14 cellular contexts compared by ENCODE assay signal in the genomic region with DNA sequence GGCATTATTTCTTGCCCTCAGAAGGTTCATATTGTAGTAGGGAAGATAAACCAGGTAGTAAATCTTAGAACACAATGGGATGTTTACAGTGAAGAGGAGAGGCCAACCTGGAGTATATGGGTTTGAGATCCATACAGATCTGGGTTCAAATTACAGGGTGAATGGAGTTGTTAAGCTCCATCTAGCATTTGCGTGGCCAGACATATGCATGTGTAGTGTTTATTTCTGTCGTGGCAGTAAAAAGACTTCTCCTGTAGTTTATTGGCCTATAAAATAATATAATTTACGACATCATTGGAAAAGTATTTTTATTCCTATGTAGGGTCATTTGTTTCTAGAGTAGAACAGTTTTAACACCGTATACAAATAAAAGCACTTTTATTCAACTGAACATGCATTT. TPM values are rescaled to one million over a fixed set of nuclear protein-coding genes. Genes with fewer than 3 reads are reported as not detected.
DNase-seq lines count a peak whose midpoint lies in the region; ATAC-seq and TF ChIP-seq lines count a peak whose summit lies in the region.
"Had no signal": no experiment of that assay in that cellular context is flagged by ENCODE, and none has a peak within 500 bp of the region (broad histone marks: within the 10 kb centered on the region; RNA-seq: fewer than 3 reads in every experiment).

No MANE protein-coding gene starts in this region.

- H3K27ac Mint-ChIP-seq in HFFc6 (peak overlapping the region; percentile 92), T-cell (peak overlapping the region; percentile 7 to 45), glutamatergic neuron (ENCODE audit: unreplicated experiment) (peak overlapping the region; percentile 90)
- H3K27ac Mint-ChIP-seq in stimulated activated memory B cell treated with anti-CD40 and anti-IgM and Interleukin-4, amounts not matched to agents 10 μg/mL and 1 μg/mL and 100 μg/mL, for 72 hours: peak overlapping the region; percentile 37

- ATAC-seq in T-cell (replicated peaks in 1 of 4): no peak
- no peak for ATAC-seq in stimulated activated memory B cell treated with anti-CD40 and anti-IgM and Interleukin-4, amounts not matched to agents 10 μg/mL and 1 μg/mL and 100 μg/mL, for 72 hours
- ATAC-seq in left cardiac atrium: no peak

- peaks cover 59% of the 10 kb centered on the region for H3K4me1 Mint-ChIP-seq in HFFc6 (ENCODE audit: low read depth)
- H3K4me1 Mint-ChIP-seq in T-cell: peaks cover 63 to 74% (median 70%) of the 10 kb centered on the region in 3 donors
- peaks cover 50% of the 10 kb centered on the region for H3K4me1 Mint-ChIP-seq in glutamatergic neuron (ENCODE audit: low read depth, unreplicated experiment)
- peaks cover 54% of the 10 kb centered on the region for H3K4me1 Mint-ChIP-seq in stimulated activated memory B cell treated with anti-CD40 and anti-IgM and Interleukin-4, amounts not matched to agents 10 μg/mL and 1 μg/mL and 100 μg/mL, for 72 hours

- CTCF ChIA-PET in T-cell (lab: Charles Lee): interaction anchor here in 1 of 2 donors (0.6 kb wide), 1 partner anchor 9 kb away, joined by 3 read pairs; no protein-coding TSS in a partner anchor

- H3K9me3 Mint-ChIP-seq in HFFc6 (no peaks in the 10 kb centered on the region), T-cell (no peaks in the 10 kb centered on the region), glutamatergic neuron (ENCODE audit: unreplicated experiment) (peaks cover 4% of the 10 kb centered on the region)
- no peaks in the 10 kb centered on the region for H3K9me3 Mint-ChIP-seq in stimulated activated memory B cell treated with anti-CD40 and anti-IgM and Interleukin-4, amounts not matched to agents 10 μg/mL and 1 μg/mL and 100 μg/mL, for 72 hours
- H3K9me3 Mint-ChIP-seq: activated B cell treated with CpG ODN at 0.5 μM for 24 hours had no signal

- peak overlapping the region; percentile 37 for H3K4me3 Mint-ChIP-seq in HFFc6
- no peak overlapping the region for H3K4me3 Mint-ChIP-seq in T-cell
- H3K4me3 Mint-ChIP-seq in glutamatergic neuron (ENCODE audit: unreplicated experiment): no peak overlapping the region
- H3K4me3 Mint-ChIP-seq in stimulated activated memory B cell treated with anti-CD40 and anti-IgM and Interleukin-4, amounts not matched to agents 10 μg/mL and 1 μg/mL and 100 μg/mL, for 72 hours: no peak overlapping the region
- H3K4me3 Mint-ChIP-seq: activated B cell treated with CpG ODN at 0.5 μM for 24 hours had no signal

- H3K27me3 Mint-ChIP-seq in HFFc6 (ENCODE audit: insufficient read depth): no peaks in the 10 kb centered on the region
- H3K27me3 Mint-ChIP-seq in T-cell: no peaks in the 10 kb centered on the region
- H3K27me3 Mint-ChIP-seq in glutamatergic neuron (ENCODE audit: unreplicated experiment): no peaks in the 10 kb centered on the region
- no peaks in the 10 kb centered on the region for H3K27me3 Mint-ChIP-seq in stimulated activated memory B cell treated with anti-CD40 and anti-IgM and Interleukin-4, amounts not matched to agents 10 μg/mL and 1 μg/mL and 100 μg/mL, for 72 hours
- H3K27me3 Mint-ChIP-seq: activated B cell treated with CpG ODN at 0.5 μM for 24 hours had no signal

- POLR2A ChIA-PET in T-cell (lab: Charles Lee): interaction anchor here in 1 of 2 donors (0.5 kb wide), 1 partner anchor 67 kb away, joined by 6 read pairs; no protein-coding TSS in a partner anchor

- no peak for TF ChIP-seq CTCF in HFFc6 (IDR thresholded peaks at IDR 0.05)
- TF ChIP-seq CTCF in glutamatergic neuron (IDR thresholded peaks at IDR 0.05; ENCODE audit: partially characterized antibody, unreplicated experiment): no peak

- H3K36me3 Mint-ChIP-seq in HFFc6 (ENCODE audit: low read depth) (peaks cover 5% of the 10 kb centered on the region; the same call in 1 of the 2 replicates), T-cell (peaks cover 4% of the 10 kb centered on the region), glutamatergic neuron (ENCODE audit: unreplicated experiment) (no peaks in the 10 kb centered on the region)
- peaks cover 9% of the 10 kb centered on the region for H3K36me3 Mint-ChIP-seq in stimulated activated memory B cell treated with anti-CD40 and anti-IgM and Interleukin-4, amounts not matched to agents 10 μg/mL and 1 μg/mL and 100 μg/mL, for 72 hours

- DNase-seq in HFFc6 (no peak), T-cell (no peak), glutamatergic neuron (no peak), left cardiac atrium (no peak), NCI-H510A treated with DMSO at 0.1 percent for 48 hours (lab: John Stamatoyannopoulos, UW) (no peak), NCI-H69 (lab: John Stamatoyannopoulos, UW) (no peak), hippocampal formation (lab: John Stamatoyannopoulos, UW) (no peak)
- DNase-seq: activated B cell treated with CpG ODN at 0.5 μM for 24 hours; effector memory CD4-positive, alpha-beta T cell; GF-D8; NCI-H1048; pancreas; stimulated activated CD4-positive, alpha-beta T cell treated with anti-CD3 and anti-CD28 coated beads, Interleukin-2, amount 100 ng/mL, for 48 hours had no signal

- intact Hi-C loops in left cardiac atrium (cut with DNase I): no loop called here

RNA-seq across cellular contexts. Expression of a gene that starts 25.2 kb away (rescaled TPM):
- 10 to 100 TPM; 48.4 to 55.2 (median 51.8) TPM for total RNA-seq in HFFc6 (2021; fragmentation: NEBNext Ultra II Directional; extraction: Animal tissue kit (Norgen Biotek cat#: 25700))
- 10 to 100 TPM; 62.9 to 85.1 (median 76.1) TPM for total RNA-seq in T-cell
- total RNA-seq in glutamatergic neuron (ENCODE audit: unreplicated experiment): 406 TPM
- 100 to 1,000 TPM; 123 to 159 TPM for total RNA-seq in left cardiac atrium

Comparison
In these comparisons a context has a peak if more than half of its experiments do, and no peak if none do; other contexts are left out.
1. H3K27ac Mint-ChIP-seq: peak in every context shown above with its lines; median percentile 92 in HFFc6; 90 in glutamatergic neuron; 37 in stimulated activated memory B cell treated with anti-CD40 and anti-IgM and Interleukin-4, amounts not matched to agents 10 μg/mL and 1 μg/mL and 100 μg/mL, for 72 hours; 26 in T-cell.